12 cellular contexts compared by ENCODE assay signal in genomic region chr17:49969794-49970389, GRCh38. TPM values are rescaled to one million over a fixed set of nuclear protein-coding genes. Genes with fewer than 3 reads are reported as not detected.
DNase-seq lines count a peak whose midpoint lies in the region; ATAC-seq lines count a peak whose summit lies in the region.
"Had no signal": no experiment of that assay in that cellular context is flagged by ENCODE, and none has a peak within 500 bp of the region (broad histone marks: within the 10 kb centered on the region; RNA-seq: fewer than 3 reads in every experiment).

No MANE protein-coding gene starts in this region.

- CTCF ChIA-PET in naive thymus-derived CD4-positive, alpha-beta T cell (lab: Charles Lee) = interaction anchor here (1.3 kb wide), 1 partner anchor 27 kb away, joined by 5 read pairs; no protein-coding TSS in a partner anchor

- H3K9me3 ChIP-seq in CD4-positive, CD25-positive, alpha-beta regulatory T cell (ENCODE audit: control insufficient read depth in 2 of 2, low read length in 2 of 2) = no peaks in the 10 kb centered on the region
- H3K9me3 ChIP-seq in HUES64 (ENCODE audit: insufficient read depth, low read depth, low read length) = no peaks in the 10 kb centered on the region
- H3K9me3 ChIP-seq in naive thymus-derived CD4-positive, alpha-beta T cell (ENCODE audit: control insufficient read depth in 2 of 3, low read length in 3 of 3) = no peaks in the 10 kb centered on the region
- H3K9me3 ChIP-seq: transverse colon had no signal

- POLR2A ChIA-PET in activated naive CD8-positive, alpha-beta T cell treated with anti-CD3 and anti-CD28 coated beads, Interleukin-2, amount 10 ng/mL, durations not matched to agents 7 days and 5 days (lab: Charles Lee) = no interaction called here
- POLR2A ChIA-PET in naive thymus-derived CD4-positive, alpha-beta T cell (lab: Charles Lee) = interaction anchor here (0.8 kb wide), 1 partner anchor 24 kb away, joined by 7 read pairs; no protein-coding TSS in a partner anchor

- WGBS in HUES64 = 10% methylated on average over 12 of the region's 18 CpGs

- peaks cover 90% of the 10 kb centered on the region for H3K27me3 Mint-ChIP-seq in CD4-positive, CD25-positive, alpha-beta regulatory T cell
- peaks cover 88% of the 10 kb centered on the region for H3K27me3 Mint-ChIP-seq in activated naive CD8-positive, alpha-beta T cell treated with anti-CD3 and anti-CD28 coated beads, Interleukin-2, amount 10 ng/mL, durations not matched to agents 7 days and 5 days
- peaks cover 59 to 93% (median 64%) of the 10 kb centered on the region in 5 donors for H3K27me3 Mint-ChIP-seq in naive thymus-derived CD4-positive, alpha-beta T cell

- H3K36me3 ChIP-seq in CD4-positive, CD25-positive, alpha-beta regulatory T cell (ENCODE audit: control insufficient read depth, insufficient read depth, low read length) = no peaks in the 10 kb centered on the region
- H3K36me3 ChIP-seq in HUES64 (ENCODE audit: insufficient read depth, low read length) = no peaks in the 10 kb centered on the region
- no peaks in the 10 kb centered on the region for H3K36me3 ChIP-seq in naive thymus-derived CD4-positive, alpha-beta T cell (ENCODE audit: control insufficient read depth in 2 of 3, insufficient read depth in 3 of 3, low read length in 3 of 3)
- H3K36me3 ChIP-seq: transverse colon had no signal

- H3K4me1 ChIP-seq in CD4-positive, CD25-positive, alpha-beta regulatory T cell (ENCODE audit: control insufficient read depth, insufficient read depth, low read length, poor library complexity, severe bottlenecking) = peaks cover 39% of the 10 kb centered on the region
- H3K4me1 ChIP-seq in HUES64 (ENCODE audit: insufficient read depth, low read length) = 0 out of 2 replicates have a peak, but pooled peaks cover 9% of the 10 kb centered on the region
- H3K4me1 ChIP-seq in naive thymus-derived CD4-positive, alpha-beta T cell (ENCODE audit: control insufficient read depth in 2 of 2, insufficient read depth in 2 of 2, low read length in 2 of 2) = peaks cover 9 to 27% of the 10 kb centered on the region in 2 donors

- DNase-seq in CD4-positive, CD25-positive, alpha-beta regulatory T cell = no peak
- DNase-seq in activated naive CD8-positive, alpha-beta T cell treated with anti-CD3 and anti-CD28 coated beads, Interleukin-2, amount 10 ng/mL, durations not matched to agents 7 days and 5 days = no peak
- DNase-seq in naive thymus-derived CD4-positive, alpha-beta T cell = peak in 1 of 9 donors; percentile 43
- no peak for DNase-seq in HuH-7.5 (ENCODE audit: low spot score)
- DNase-seq: hypothalamus, NCI-H524 treated with DMSO at 0.1 percent for 48 hours, T-helper 9 cell, transverse colon had no signal

- no peak overlapping the region for H3K27ac Mint-ChIP-seq in CD4-positive, CD25-positive, alpha-beta regulatory T cell
- H3K27ac Mint-ChIP-seq in activated naive CD8-positive, alpha-beta T cell treated with anti-CD3 and anti-CD28 coated beads, Interleukin-2, amount 10 ng/mL, durations not matched to agents 7 days and 5 days = no peak overlapping the region
- H3K27ac Mint-ChIP-seq in naive thymus-derived CD4-positive, alpha-beta T cell = peak overlapping the region in 3 of 9 donors; percentile 36 to 67 (median 48)

- no peak overlapping the region for H3K27ac ChIP-seq in CD4-positive, CD25-positive, alpha-beta regulatory T cell (ENCODE audit: insufficient read depth, low read length, poor library complexity, severe bottlenecking)
- H3K27ac ChIP-seq in HUES64 (ENCODE audit: low read depth, low read length) = no peak overlapping the region
- H3K27ac ChIP-seq in naive thymus-derived CD4-positive, alpha-beta T cell (ENCODE audit: low read depth, low read length) = no peak overlapping the region
- H3K27ac ChIP-seq: transverse colon had no signal

- no peak overlapping the region for H3K9ac ChIP-seq in HUES64 (ENCODE audit: low read depth, low read length)

- intact Hi-C loops in naive thymus-derived CD4-positive, alpha-beta T cell (cut with micrococcal nuclease) = loop anchor here (2.0 to 10.0 kb wide), 5 partner anchors 25 to 1355 kb away; partner anchors contain the start of genes NGFR (in 2 of the 2), DLX3 (in 1 of the 2), HOXB7 (in 1 of the 2) and HOXB8 (in 1 of the 2)

- H3K4me3 ChIP-seq in CD4-positive, CD25-positive, alpha-beta regulatory T cell (ENCODE audit: low read depth, low read length) = no peak overlapping the region
- H3K4me3 ChIP-seq in HUES64 (ENCODE audit: low read length) = peak overlapping the region; percentile 71
- peak overlapping the region; percentile 81 for H3K4me3 ChIP-seq in naive thymus-derived CD4-positive, alpha-beta T cell (ENCODE audit: low read length)

- H3K9me3 Mint-ChIP-seq in CD4-positive, CD25-positive, alpha-beta regulatory T cell = peaks cover 0 to 16% (median 1%) of the 10 kb centered on the region in 7 donors
- H3K9me3 Mint-ChIP-seq in activated naive CD8-positive, alpha-beta T cell treated with anti-CD3 and anti-CD28 coated beads, Interleukin-2, amount 10 ng/mL, durations not matched to agents 7 days and 5 days = no peaks in the 10 kb centered on the region
- peaks cover 0 to 18% (median 7%) of the 10 kb centered on the region in 11 donors for H3K9me3 Mint-ChIP-seq in naive thymus-derived CD4-positive, alpha-beta T cell

- no peaks in the 10 kb centered on the region for H3K36me3 Mint-ChIP-seq in CD4-positive, CD25-positive, alpha-beta regulatory T cell
- no peaks in the 10 kb centered on the region for H3K36me3 Mint-ChIP-seq in activated naive CD8-positive, alpha-beta T cell treated with anti-CD3 and anti-CD28 coated beads, Interleukin-2, amount 10 ng/mL, durations not matched to agents 7 days and 5 days
- peaks cover 0 to 5% (median 3%) of the 10 kb centered on the region in 5 donors for H3K36me3 Mint-ChIP-seq in naive thymus-derived CD4-positive, alpha-beta T cell

- peak overlapping the region; percentile 88 to 92 (median 89) for H3K4me3 Mint-ChIP-seq in CD4-positive, CD25-positive, alpha-beta regulatory T cell
- peak overlapping the region; percentile 85 for H3K4me3 Mint-ChIP-seq in activated naive CD8-positive, alpha-beta T cell treated with anti-CD3 and anti-CD28 coated beads, Interleukin-2, amount 10 ng/mL, durations not matched to agents 7 days and 5 days
- peak overlapping the region; percentile 82 to 94 (median 90) for H3K4me3 Mint-ChIP-seq in naive thymus-derived CD4-positive, alpha-beta T cell

- ATAC-seq in CD4-positive, CD25-positive, alpha-beta regulatory T cell (ENCODE audit: low read depth in 2 of 2) = no peak
- no peak for ATAC-seq in activated naive CD8-positive, alpha-beta T cell treated with anti-CD3 and anti-CD28 coated beads, Interleukin-2, amount 10 ng/mL, durations not matched to agents 7 days and 5 days (ENCODE audit: low read depth)
- no peak for ATAC-seq in naive thymus-derived CD4-positive, alpha-beta T cell
- ATAC-seq in HG03469 (IDR thresholded peaks at IDR 0.05; ENCODE audit: unreplicated experiment) (no peak), HG02798 (IDR thresholded peaks at IDR 0.05; ENCODE audit: poor library complexity, unreplicated experiment) (no peak), GM19397 (IDR thresholded peaks at IDR 0.05; ENCODE audit: unreplicated experiment) (no peak)

- peaks cover 3 to 58% (median 20%) of the 10 kb centered on the region in 4 donors for H3K4me1 Mint-ChIP-seq in CD4-positive, CD25-positive, alpha-beta regulatory T cell
- peaks cover 23% of the 10 kb centered on the region for H3K4me1 Mint-ChIP-seq in activated naive CD8-positive, alpha-beta T cell treated with anti-CD3 and anti-CD28 coated beads, Interleukin-2, amount 10 ng/mL, durations not matched to agents 7 days and 5 days
- H3K4me1 Mint-ChIP-seq in naive thymus-derived CD4-positive, alpha-beta T cell = peaks cover 19 to 66% (median 44%) of the 10 kb centered on the region in 7 donors

- H3K27me3 ChIP-seq in CD4-positive, CD25-positive, alpha-beta regulatory T cell (ENCODE audit: control insufficient read depth, insufficient read depth, low read length) = peaks cover 50% of the 10 kb centered on the region
- H3K27me3 ChIP-seq in HUES64 (ENCODE audit: insufficient read depth, low read length) = peaks cover 100% of the 10 kb centered on the region
- H3K27me3 ChIP-seq in naive thymus-derived CD4-positive, alpha-beta T cell (ENCODE audit: control insufficient read depth in 2 of 2, insufficient read depth in 2 of 2, low read length in 2 of 2) = peaks cover 6 to 29% of the 10 kb centered on the region in 2 donors

RNA-seq across cellular contexts. Expression of gene DLX4, which starts 0.9 kb away (rescaled TPM):
- not detected for total RNA-seq in CD4-positive, CD25-positive, alpha-beta regulatory T cell
- polyA plus RNA-seq in CD4-positive, CD25-positive, alpha-beta regulatory T cell = not detected
- 0.50 TPM for polyA plus RNA-seq in HUES64 (2013, experiment 1 of 2)
- polyA plus RNA-seq in HUES64 (2013, experiment 2 of 2) = 0.51 TPM
- under 1 TPM; 0.60 to 0.69 TPM for total RNA-seq in activated naive CD8-positive, alpha-beta T cell treated with anti-CD3 and anti-CD28 coated beads, Interleukin-2, amount 10 ng/mL, durations not matched to agents 7 days and 5 days
- 1 to 10 TPM in 2 of 5 experiments, under 1 TPM in 3; 0.34 to 1.6 (median 0.74) TPM for total RNA-seq in naive thymus-derived CD4-positive, alpha-beta T cell
- not detected for polyA plus RNA-seq in naive thymus-derived CD4-positive, alpha-beta T cell
- total RNA-seq: transverse colon had no signal

RNA-seq across cellular contexts. Expression of gene DLX3, which starts 25.1 kb away (rescaled TPM):
- not detected for total RNA-seq in CD4-positive, CD25-positive, alpha-beta regulatory T cell
- polyA plus RNA-seq in CD4-positive, CD25-positive, alpha-beta regulatory T cell = under 1 TPM in 2 of 4 donors, not detected in 2; 0.06 to 0.09 TPM
- 0.40 TPM for polyA plus RNA-seq in HUES64 (2013, experiment 1 of 2)
- 0.32 TPM for polyA plus RNA-seq in HUES64 (2013, experiment 2 of 2)
- not detected for total RNA-seq in activated naive CD8-positive, alpha-beta T cell treated with anti-CD3 and anti-CD28 coated beads, Interleukin-2, amount 10 ng/mL, durations not matched to agents 7 days and 5 days
- total RNA-seq in naive thymus-derived CD4-positive, alpha-beta T cell = not detected
- polyA plus RNA-seq in naive thymus-derived CD4-positive, alpha-beta T cell = not detected
- total RNA-seq: transverse colon had no signal
